20 cellular contexts compared by ENCODE assay signal in genomic region chr7:137690635-137691034, GRCh38.
"Had no signal": no experiment of that assay in that cellular context is flagged by ENCODE, and none has a peak within 500 bp of the region (broad histone marks: within the 10 kb centered on the region; RNA-seq: fewer than 3 reads in every experiment).

No MANE protein-coding gene starts in this region.

- H3K27ac Mint-ChIP-seq: effector memory CD8-positive, alpha-beta T cell; memory B cell; natural killer cell; progenitor cell of endocrine pancreas; stimulated activated memory B cell treated with anti-CD40 and anti-IgM and Interleukin-4, amounts not matched to agents 10 μg/mL and 1 μg/mL and 100 μg/mL, for 72 hours; type B pancreatic cell had no signal

- H3K79me2 ChIP-seq: parathyroid adenoma had no signal

- H3K9me3 Mint-ChIP-seq: effector memory CD8-positive, alpha-beta T cell; memory B cell; natural killer cell; stimulated activated memory B cell treated with anti-CD40 and anti-IgM and Interleukin-4, amounts not matched to agents 10 μg/mL and 1 μg/mL and 100 μg/mL, for 72 hours; type B pancreatic cell had no signal

- H2AFZ ChIP-seq: parathyroid adenoma had no signal

- FAIRE-seq: frontal cortex, kidney had no signal

- H3K4me3 ChIP-seq: coronary artery, lung, testis, tibial artery had no signal

- H3K27me3 Mint-ChIP-seq: memory B cell; stimulated activated memory B cell treated with anti-CD40 and anti-IgM and Interleukin-4, amounts not matched to agents 10 μg/mL and 1 μg/mL and 100 μg/mL, for 72 hours had no signal

- H3K9ac ChIP-seq: parathyroid adenoma had no signal

- ATAC-seq: effector memory CD8-positive, alpha-beta T cell; left lobe of liver; natural killer cell; sciatic nerve; stimulated activated memory B cell treated with anti-CD40 and anti-IgM and Interleukin-4, amounts not matched to agents 10 μg/mL and 1 μg/mL and 100 μg/mL, for 72 hours; stimulated activated naive CD8-positive, alpha-beta T cell treated with anti-CD3 and anti-CD28 coated beads, Interleukin-15, Interleukin-2, amounts not matched to agents 100 U/mL and 50 U/mL, for 24 hours had no signal

- H3K4me1 Mint-ChIP-seq: memory B cell; natural killer cell; stimulated activated memory B cell treated with anti-CD40 and anti-IgM and Interleukin-4, amounts not matched to agents 10 μg/mL and 1 μg/mL and 100 μg/mL, for 72 hours had no signal

- H3K27ac ChIP-seq: coronary artery, neutrophil, parathyroid adenoma, testis, tibial artery had no signal

- H3K4me1 ChIP-seq: parathyroid adenoma, testis had no signal

- H3K36me3 Mint-ChIP-seq: memory B cell; natural killer cell; stimulated activated memory B cell treated with anti-CD40 and anti-IgM and Interleukin-4, amounts not matched to agents 10 μg/mL and 1 μg/mL and 100 μg/mL, for 72 hours; type B pancreatic cell had no signal

- DNase-seq: effector memory CD8-positive, alpha-beta T cell; head of caudate nucleus; kidney; natural killer cell; stimulated activated CD4-positive, alpha-beta T cell treated with anti-CD3 and anti-CD28 coated beads, Interleukin-4, amount 100 ng/mL, for 4 hours; stimulated activated naive CD8-positive, alpha-beta T cell treated with anti-CD3 and anti-CD28 coated beads, Interleukin-15, Interleukin-2, amounts not matched to agents 100 U/mL and 50 U/mL, for 24 hours; substantia nigra; testis; tibial artery had no signal

- H3K27me3 ChIP-seq: testis, tibial artery had no signal

- H3K36me3 ChIP-seq: neutrophil, tibial artery had no signal

- H3K4me3 Mint-ChIP-seq: effector memory CD8-positive, alpha-beta T cell; memory B cell; natural killer cell; stimulated activated memory B cell treated with anti-CD40 and anti-IgM and Interleukin-4, amounts not matched to agents 10 μg/mL and 1 μg/mL and 100 μg/mL, for 72 hours; type B pancreatic cell had no signal

- H3K9me3 ChIP-seq: neutrophil, testis, tibial artery had no signal
